In the genomic region with DNA sequence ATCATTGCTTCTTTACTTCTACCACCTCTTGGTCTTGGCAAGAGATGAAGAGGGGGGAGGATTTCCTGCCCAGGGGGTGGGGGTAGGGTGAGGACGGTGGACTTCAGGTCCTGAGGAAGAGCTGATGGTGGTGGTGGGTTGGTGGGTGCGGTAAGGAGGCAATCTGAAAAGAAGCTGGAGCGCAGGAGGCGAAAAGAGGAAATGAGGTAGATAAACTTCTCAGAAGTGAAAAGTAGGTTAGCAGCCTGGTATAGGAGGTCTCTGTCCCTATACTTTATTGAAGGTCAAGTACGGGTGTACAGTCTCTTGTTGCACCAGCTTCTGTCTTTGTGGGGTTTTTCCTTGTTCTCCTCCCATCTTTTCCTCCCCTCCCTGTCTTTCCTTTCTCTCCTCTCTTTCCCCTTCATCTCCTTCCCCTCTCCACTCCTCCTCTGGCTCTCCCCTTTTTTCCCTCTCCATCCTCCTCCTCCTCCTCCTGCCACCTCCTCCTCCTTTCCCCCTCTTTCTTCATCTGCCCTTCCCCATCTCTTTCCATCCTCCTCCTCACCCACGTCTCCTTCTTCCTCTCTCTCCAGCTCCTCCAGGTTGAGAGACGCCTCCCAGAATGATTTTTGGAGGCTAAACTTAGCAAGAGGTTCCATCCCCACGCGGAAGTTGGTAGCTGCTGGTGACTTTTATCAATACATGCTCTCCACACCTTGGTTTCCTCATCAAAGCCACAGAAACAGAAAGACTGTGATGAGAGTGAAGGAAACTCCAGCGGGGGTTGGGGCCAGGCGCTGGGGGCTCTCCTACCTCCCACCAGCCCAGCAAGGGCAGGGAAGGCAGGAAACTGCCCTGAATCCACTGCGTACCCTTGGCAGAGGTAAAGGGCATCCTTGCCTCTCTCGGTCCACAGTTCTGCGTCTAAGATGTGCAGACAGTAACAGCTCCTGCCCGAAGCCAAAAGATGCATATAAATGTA, we compare ENCODE assay signal across 12 cellular contexts. TPM values are rescaled to one million over a fixed set of nuclear protein-coding genes. Genes with fewer than 3 reads are reported as not detected.
DNase-seq lines count a peak whose midpoint lies in the region; ATAC-seq, FAIRE-seq and TF ChIP-seq lines count a peak whose summit lies in the region.
"Had no signal": no experiment of that assay in that cellular context is flagged by ENCODE, and none has a peak within 500 bp of the region (broad histone marks: within the 10 kb centered on the region; RNA-seq: fewer than 3 reads in every experiment).

No MANE protein-coding gene starts in this region.

- H3K9me3 ChIP-seq in pancreas (no peaks in the 10 kb centered on the region), PC-3 (ENCODE audit: low read length) (no peaks in the 10 kb centered on the region)

- CTCF ChIA-PET in PC-3 (lab: Charles Lee), result no interaction called here

- peak; percentile 61 for DNase-seq in GM20000 (ENCODE audit: low spot score)
- DNase-seq in T-helper 22 cell (ENCODE audit: low read depth), result peak; percentile 31
- peak; percentile 76 for DNase-seq in activated naive CD8-positive, alpha-beta T cell treated with anti-CD3 and anti-CD28 coated beads, Interleukin-2, amount 50 U/mL, for 24 hours
- DNase-seq in stimulated activated effector memory CD8-positive, alpha-beta T cell treated with anti-CD3 and anti-CD28 coated beads, Interleukin-12 subunit alpha, Interleukin-12 subunit beta, amount 100 ng/mL, for 72 hours (ENCODE audit: low spot score in 2 of 2), result peak in 1 of 2 donors; percentile 86
- DNase-seq in pancreas, result no peak
- DNase-seq in PC-3, result no peak
- no peak for DNase-seq in NCI-H2196 treated with DMSO at 0.1 percent for 48 hours (lab: John Stamatoyannopoulos, UW; ENCODE audit: unreplicated experiment)
- DNase-seq: EL, endodermal cell, NCI-H1105 had no signal

- no peaks in the 10 kb centered on the region for H3K9me3 Mint-ChIP-seq in activated naive CD8-positive, alpha-beta T cell treated with anti-CD3 and anti-CD28 coated beads, Interleukin-2, amount 50 U/mL, for 24 hours
- no peaks in the 10 kb centered on the region for H3K9me3 Mint-ChIP-seq in stimulated activated effector memory CD8-positive, alpha-beta T cell treated with anti-CD3 and anti-CD28 coated beads, Interleukin-12 subunit alpha, Interleukin-12 subunit beta, amount 100 ng/mL, for 72 hours

- no peaks in the 10 kb centered on the region for H3K27me3 ChIP-seq in pancreas
- H3K27me3 ChIP-seq in PC-3 (ENCODE audit: low read length), result peaks cover 17% of the 10 kb centered on the region

- H3K36me3 ChIP-seq in pancreas (no peaks in the 10 kb centered on the region), PC-3 (ENCODE audit: low read depth, low read length) (no peaks in the 10 kb centered on the region)

- peaks cover 16% of the 10 kb centered on the region for H3K36me3 Mint-ChIP-seq in activated naive CD8-positive, alpha-beta T cell treated with anti-CD3 and anti-CD28 coated beads, Interleukin-2, amount 50 U/mL, for 24 hours (ENCODE audit: low read depth)
- peaks cover 26% of the 10 kb centered on the region for H3K36me3 Mint-ChIP-seq in stimulated activated effector memory CD8-positive, alpha-beta T cell treated with anti-CD3 and anti-CD28 coated beads, Interleukin-12 subunit alpha, Interleukin-12 subunit beta, amount 100 ng/mL, for 72 hours

- peak; percentile 86 for ATAC-seq in activated naive CD8-positive, alpha-beta T cell treated with anti-CD3 and anti-CD28 coated beads, Interleukin-2, amount 50 U/mL, for 24 hours
- peak; percentile 88 for ATAC-seq in stimulated activated effector memory CD8-positive, alpha-beta T cell treated with anti-CD3 and anti-CD28 coated beads, Interleukin-12 subunit alpha, Interleukin-12 subunit beta, amount 100 ng/mL, for 72 hours
- no peak for ATAC-seq in pancreas
- no peak for ATAC-seq in PC-3

- FAIRE-seq in pancreas (lab: Jason Lieb, UNC), result no peak
- FAIRE-seq: RCC 7860 had no signal

- H3K27ac ChIP-seq in pancreas (no peak overlapping the region), PC-3 (ENCODE audit: low read length) (no peak overlapping the region)

- TF ChIP-seq CTCF in GM20000 (IDR thresholded peaks at IDR 0.05; ENCODE audit: extremely low read depth, missing control alignments), result no peak
- no peak for TF ChIP-seq CTCF in pancreas (IDR thresholded peaks at IDR 0.05)
- no peak for TF ChIP-seq CTCF in PC-3 (conservative IDR thresholded peaks at IDR 0.05; ENCODE audit: low read depth, low read length)

- BruUV-seq in PC-3 (replicated peaks; lab: Mats Ljungman, UMichigan), result no TSS peak

- H3K9ac ChIP-seq in PC-3 (ENCODE audit: low read length), result no peak overlapping the region

- 53 to 73% methylated on average over 15 of the region's 15 CpGs for WGBS in pancreas, 2 donors

- peaks cover 79% of the 10 kb centered on the region for H3K4me1 Mint-ChIP-seq in activated naive CD8-positive, alpha-beta T cell treated with anti-CD3 and anti-CD28 coated beads, Interleukin-2, amount 50 U/mL, for 24 hours
- H3K4me1 Mint-ChIP-seq in stimulated activated effector memory CD8-positive, alpha-beta T cell treated with anti-CD3 and anti-CD28 coated beads, Interleukin-12 subunit alpha, Interleukin-12 subunit beta, amount 100 ng/mL, for 72 hours, result peaks cover 56% of the 10 kb centered on the region
- H3K4me1 Mint-ChIP-seq: endodermal cell had no signal

- H3K79me2 ChIP-seq in PC-3 (ENCODE audit: low read length), result no peaks in the 10 kb centered on the region

- no peak overlapping the region for H2AFZ ChIP-seq in PC-3 (ENCODE audit: low read length)

- intact Hi-C loops in pancreas (cut with DNase I), result no loop called here
- intact Hi-C loops in PC-3 (cut with micrococcal nuclease), result no loop called here

- peak overlapping the region; percentile 75 for H3K4me3 Mint-ChIP-seq in activated naive CD8-positive, alpha-beta T cell treated with anti-CD3 and anti-CD28 coated beads, Interleukin-2, amount 50 U/mL, for 24 hours
- H3K4me3 Mint-ChIP-seq in stimulated activated effector memory CD8-positive, alpha-beta T cell treated with anti-CD3 and anti-CD28 coated beads, Interleukin-12 subunit alpha, Interleukin-12 subunit beta, amount 100 ng/mL, for 72 hours, result peak overlapping the region; percentile 83
- H3K4me3 Mint-ChIP-seq: endodermal cell had no signal

- POLR2A ChIA-PET in PC-3 (lab: Charles Lee; ENCODE audit: unreplicated experiment), result interaction anchor here (0.6 kb wide), 1 partner anchor 41 kb away, joined by 3 read pairs; no protein-coding TSS in a partner anchor

- H3K27ac Mint-ChIP-seq in activated naive CD8-positive, alpha-beta T cell treated with anti-CD3 and anti-CD28 coated beads, Interleukin-2, amount 50 U/mL, for 24 hours, result peak overlapping the region; percentile 97
- H3K27ac Mint-ChIP-seq in stimulated activated effector memory CD8-positive, alpha-beta T cell treated with anti-CD3 and anti-CD28 coated beads, Interleukin-12 subunit alpha, Interleukin-12 subunit beta, amount 100 ng/mL, for 72 hours, result peak overlapping the region; percentile 96
- H3K27ac Mint-ChIP-seq: endodermal cell had no signal

- H3K4me1 ChIP-seq in pancreas (no peaks in the 10 kb centered on the region), PC-3 (ENCODE audit: insufficient read depth, low read length) (no peaks in the 10 kb centered on the region)

- no peaks in the 10 kb centered on the region for H3K9me2 ChIP-seq in PC-3 (replicated peaks; ENCODE audit: low read length)

- H4K20me1 ChIP-seq in PC-3 (ENCODE audit: low read length), result no peaks in the 10 kb centered on the region

- H3K27me3 Mint-ChIP-seq in activated naive CD8-positive, alpha-beta T cell treated with anti-CD3 and anti-CD28 coated beads, Interleukin-2, amount 50 U/mL, for 24 hours, result no peaks in the 10 kb centered on the region

- H3K4me3 ChIP-seq in pancreas, result no peak overlapping the region
- H3K4me3 ChIP-seq in PC-3 (ENCODE audit: low read length), result no peak overlapping the region

- no peak overlapping the region for H3K4me2 ChIP-seq in PC-3 (ENCODE audit: low read length)

- H3F3A ChIP-seq in PC-3 (ENCODE audit: low read length, unreplicated experiment), result no peaks in the 10 kb centered on the region

RNA-seq across cellular contexts. Expression of gene TNFSF14, which starts 15.3 kb away (rescaled TPM):
- 1 to 10 TPM in 2 of 6 donors, under 1 TPM in 3, not detected in 1; 0.67 to 5.9 (median 0.98) TPM for total RNA-seq in pancreas
- 1 to 10 TPM; 1.9 to 5.6 TPM for polyA plus RNA-seq in pancreas
- total RNA-seq in PC-3 (2014; rRNA removed), result not detected in 2 replicates
- polyA plus RNA-seq: neural cell had no signal

Comparison
In these comparisons a context has a peak if more than half of its experiments do, and no peak if none do; other contexts are left out.
1. DNase-seq: peak in GM20000 (single experiment), T-helper 22 cell (single experiment) and activated naive CD8-positive, alpha-beta T cell treated with anti-CD3 and anti-CD28 coated beads, Interleukin-2, amount 50 U/mL, for 24 hours (single experiment); none in pancreas (0 of 6), PC-3 (single experiment) and NCI-H2196 treated with DMSO at 0.1 percent for 48 hours (single experiment).
2. ATAC-seq: peak in activated naive CD8-positive, alpha-beta T cell treated with anti-CD3 and anti-CD28 coated beads, Interleukin-2, amount 50 U/mL, for 24 hours (single experiment) and stimulated activated effector memory CD8-positive, alpha-beta T cell treated with anti-CD3 and anti-CD28 coated beads, Interleukin-12 subunit alpha, Interleukin-12 subunit beta, amount 100 ng/mL, for 72 hours (single experiment); none in pancreas (0 of 4) and PC-3 (single experiment).